18 cellular contexts compared by ENCODE assay signal in genomic region chr17:57242148-57242547, GRCh38. TPM values are rescaled to one million over a fixed set of nuclear protein-coding genes. Genes with fewer than 3 reads are reported as not detected.
DNase-seq lines count a peak whose midpoint lies in the region; ATAC-seq and TF ChIP-seq lines count a peak whose summit lies in the region.
"Had no signal": no experiment of that assay in that cellular context is flagged by ENCODE, and none has a peak within 500 bp of the region (broad histone marks: within the 10 kb centered on the region; RNA-seq: fewer than 3 reads in every experiment).

No MANE protein-coding gene starts in this region.

- H3K23ac ChIP-seq in mesenchymal stem cell (ENCODE audit: low read length in 2 of 2), result no peak overlapping the region

- no peak overlapping the region for H3K4me3 ChIP-seq in BLaER1 treated with 17β-estradiol and CSF1 and Interleukin-3, amounts not matched to agents 10 nM and 100 nM
- H3K4me3 ChIP-seq in astrocyte of the spinal cord (ENCODE audit: low read depth, low read length) (no peak overlapping the region), mesenchymal stem cell (ENCODE audit: insufficient read depth in 1 of 2, low read depth in 1 of 2, low read length in 2 of 2) (no peak overlapping the region)
- no peak overlapping the region for H3K4me3 ChIP-seq in CD8-positive, alpha-beta memory T cell (ENCODE audit: low read length)
- H3K4me3 ChIP-seq: gastroesophageal sphincter, HAP-1, thoracic aorta had no signal

- H3K9ac ChIP-seq in BLaER1 treated with 17β-estradiol and CSF1 and Interleukin-3, amounts not matched to agents 10 nM and 100 nM, result no peak overlapping the region
- H3K9ac ChIP-seq in mesenchymal stem cell (ENCODE audit: low read length), result no peak overlapping the region

- DNase-seq in astrocyte of the spinal cord (ENCODE audit: low read depth, low spot score), result peak; percentile 31
- DNase-seq in mesenchymal stem cell, result peak; percentile 33
- no peak for DNase-seq in CD8-positive, alpha-beta memory T cell
- DNase-seq in activated naive CD8-positive, alpha-beta T cell treated with anti-CD3 and anti-CD28 coated beads for 36 hours, result no peak
- no peak for DNase-seq in NCI-H2196 (lab: John Stamatoyannopoulos, UW; ENCODE audit: unreplicated experiment)
- DNase-seq: activated effector memory CD4-positive, alpha-beta T cell treated with anti-CD3 and anti-CD28 coated beads, Interleukin-2, amount 50 U/mL, for 16 hours; amygdala; NCI-H2081 treated with DMSO at 0.1 percent for 48 hours had no signal

- no peak overlapping the region for H3K4me3 Mint-ChIP-seq in CD8-positive, alpha-beta memory T cell
- no peak overlapping the region for H3K4me3 Mint-ChIP-seq in activated naive CD8-positive, alpha-beta T cell treated with anti-CD3 and anti-CD28 coated beads for 36 hours
- H3K4me3 Mint-ChIP-seq: dendritic cell treated with granulocyte-macrophage colony-stimulating factor and Interleukin-4, amounts not matched to agents 40 ng/mL and 50 ng/mL, for 4 days; nephron had no signal

- H3K9me3 Mint-ChIP-seq in CD8-positive, alpha-beta memory T cell, result no peaks in the 10 kb centered on the region
- no peaks in the 10 kb centered on the region for H3K9me3 Mint-ChIP-seq in activated naive CD8-positive, alpha-beta T cell treated with anti-CD3 and anti-CD28 coated beads for 36 hours
- H3K9me3 Mint-ChIP-seq: dendritic cell treated with granulocyte-macrophage colony-stimulating factor and Interleukin-4, amounts not matched to agents 40 ng/mL and 50 ng/mL, for 4 days; nephron had no signal

- no peaks in the 10 kb centered on the region for H3K79me1 ChIP-seq in mesenchymal stem cell (replicated peaks; ENCODE audit: low read length, poor library complexity, severe bottlenecking)

- 68% methylated on average over 7 of the region's 7 CpGs for WGBS in mesenchymal stem cell

- peaks cover 0 to 9% (median 0%) of the 10 kb centered on the region in 11 experiments; a peak in 3 of 22 replicates for H3K9me3 ChIP-seq in BLaER1 treated with 17β-estradiol and CSF1 and Interleukin-3, amounts not matched to agents 10 nM and 100 nM (replicated peaks in 1 of 11)
- H3K9me3 ChIP-seq in KOPT-K1 (ENCODE audit: insufficient read depth, low read length, poor library complexity, severe bottlenecking) (no peaks in the 10 kb centered on the region), mesenchymal stem cell (ENCODE audit: control insufficient read depth, low read length) (peaks cover 8% of the 10 kb centered on the region)
- H3K9me3 ChIP-seq in CD8-positive, alpha-beta memory T cell (ENCODE audit: low read length), result no peaks in the 10 kb centered on the region
- H3K9me3 ChIP-seq: gastroesophageal sphincter, HAP-1, thoracic aorta had no signal

- no peaks in the 10 kb centered on the region for H3K27me3 ChIP-seq in BLaER1 treated with 17β-estradiol and CSF1 and Interleukin-3, amounts not matched to agents 10 nM and 100 nM
- peaks cover 18 to 61% of the 10 kb centered on the region in 2 experiments for H3K27me3 ChIP-seq in mesenchymal stem cell (ENCODE audit: control insufficient read depth in 1 of 2, insufficient read depth in 1 of 2, low read length in 2 of 2)
- H3K27me3 ChIP-seq in CD8-positive, alpha-beta memory T cell (ENCODE audit: insufficient read depth, low read length, poor library complexity, severe bottlenecking), result peaks cover 4% of the 10 kb centered on the region

- H3K27ac ChIP-seq in BLaER1 treated with 17β-estradiol and CSF1 and Interleukin-3, amounts not matched to agents 10 nM and 100 nM, result no peak overlapping the region
- H3K27ac ChIP-seq in KOPT-K1 (ENCODE audit: low read depth, low read length, poor library complexity, severe bottlenecking) (peak overlapping the region; percentile 36), mesenchymal stem cell (ENCODE audit: low read length, poor library complexity, severe bottlenecking) (no peak overlapping the region)
- H3K27ac ChIP-seq in CD8-positive, alpha-beta memory T cell (ENCODE audit: low read depth, low read length), result no peak overlapping the region
- H3K27ac ChIP-seq: epithelial cell of prostate, gastroesophageal sphincter, thoracic aorta had no signal

- H4K20me1 ChIP-seq in BLaER1 treated with 17β-estradiol and CSF1 and Interleukin-3, amounts not matched to agents 10 nM and 100 nM, result no peaks in the 10 kb centered on the region

- H3K4me1 ChIP-seq in BLaER1 treated with 17β-estradiol and CSF1 and Interleukin-3, amounts not matched to agents 10 nM and 100 nM, result peaks cover 0 to 27% (median 22%) of the 10 kb centered on the region in 10 experiments; a peak in 15 of 20 replicates
- H3K4me1 ChIP-seq in mesenchymal stem cell (ENCODE audit: control insufficient read depth, insufficient read depth, low read depth, low read length), result peaks cover 3% of the 10 kb centered on the region
- H3K4me1 ChIP-seq in CD8-positive, alpha-beta memory T cell (ENCODE audit: insufficient read depth, low read length), result no peaks in the 10 kb centered on the region
- H3K4me1 ChIP-seq: HAP-1 had no signal

- H2BK120ac ChIP-seq in mesenchymal stem cell (ENCODE audit: low read depth, low read length), result no peak overlapping the region

- H4K8ac ChIP-seq in mesenchymal stem cell (ENCODE audit: low read length), result peak overlapping the region; percentile 43

- H2BK5ac ChIP-seq in mesenchymal stem cell (ENCODE audit: low read depth, low read length, poor library complexity, severe bottlenecking), result no peak overlapping the region

- TF ChIP-seq CTCF in astrocyte of the spinal cord (IDR thresholded peaks at IDR 0.05; ENCODE audit: low read depth, low read length), result no peak

- peaks cover 0 to 7% (median 0%) of the 10 kb centered on the region in 3 donors for H3K4me1 Mint-ChIP-seq in CD8-positive, alpha-beta memory T cell
- peaks cover 4% of the 10 kb centered on the region for H3K4me1 Mint-ChIP-seq in activated naive CD8-positive, alpha-beta T cell treated with anti-CD3 and anti-CD28 coated beads for 36 hours

- in situ Hi-C loops in astrocyte of the spinal cord (cut with HindIII; ENCODE audit: low sequenced_read_pairs), result no loop called here

- ATAC-seq in HG02981 (IDR thresholded peaks at IDR 0.05; ENCODE audit: unreplicated experiment), result no peak
- ATAC-seq: sciatic nerve had no signal

- no peak overlapping the region for H2AK5ac ChIP-seq in mesenchymal stem cell (ENCODE audit: low read length, severe bottlenecking)

- H3K27me3 Mint-ChIP-seq in CD8-positive, alpha-beta memory T cell, result peaks cover 4 to 17% of the 10 kb centered on the region in 2 donors
- peaks cover under 1% of the 10 kb centered on the region for H3K27me3 Mint-ChIP-seq in activated naive CD8-positive, alpha-beta T cell treated with anti-CD3 and anti-CD28 coated beads for 36 hours

- H3K27ac Mint-ChIP-seq in CD8-positive, alpha-beta memory T cell, result peak overlapping the region in 2 of 8 donors; percentile 40 to 83
- H3K27ac Mint-ChIP-seq in activated naive CD8-positive, alpha-beta T cell treated with anti-CD3 and anti-CD28 coated beads for 36 hours, result no peak overlapping the region
- H3K27ac Mint-ChIP-seq: dendritic cell treated with granulocyte-macrophage colony-stimulating factor and Interleukin-4, amounts not matched to agents 40 ng/mL and 50 ng/mL, for 4 days; nephron had no signal

- H3K36me3 Mint-ChIP-seq in CD8-positive, alpha-beta memory T cell, result no peaks in the 10 kb centered on the region
- H3K36me3 Mint-ChIP-seq in activated naive CD8-positive, alpha-beta T cell treated with anti-CD3 and anti-CD28 coated beads for 36 hours, result no peaks in the 10 kb centered on the region

- CTCF ChIA-PET in CD8-positive, alpha-beta memory T cell (lab: Charles Lee), result interaction anchor here (0.8 to 3.7 kb wide), 6 partner anchors 14 to 515 kb away, joined by 3 to 47 read pairs (median 4); partner anchors contain the start of gene CCDC182

- no peak overlapping the region for H3K4ac ChIP-seq in mesenchymal stem cell (ENCODE audit: low read depth in 1 of 2, low read length in 2 of 2)

- H4K91ac ChIP-seq in mesenchymal stem cell (ENCODE audit: low read length), result no peak overlapping the region

- H2BK15ac ChIP-seq in mesenchymal stem cell (ENCODE audit: low read depth, poor library complexity, severe bottlenecking), result no peak overlapping the region

- no peaks in the 10 kb centered on the region for H3K36me3 ChIP-seq in BLaER1 treated with 17β-estradiol and CSF1 and Interleukin-3, amounts not matched to agents 10 nM and 100 nM
- no peaks in the 10 kb centered on the region for H3K36me3 ChIP-seq in KOPT-K1 (ENCODE audit: insufficient read depth, low read length)
- no peaks in the 10 kb centered on the region for H3K36me3 ChIP-seq in mesenchymal stem cell (ENCODE audit: control insufficient read depth in 1 of 2, insufficient read depth in 2 of 2, low read depth in 1 of 2, low read length in 2 of 2)
- no peaks in the 10 kb centered on the region for H3K36me3 ChIP-seq in CD8-positive, alpha-beta memory T cell (ENCODE audit: insufficient read depth, low read length)
- H3K36me3 ChIP-seq: gastroesophageal sphincter, HAP-1, thoracic aorta had no signal

- H3K18ac ChIP-seq in mesenchymal stem cell (ENCODE audit: low read depth in 1 of 2, low read length in 2 of 2), result no peak overlapping the region

- no peak overlapping the region for H3K14ac ChIP-seq in mesenchymal stem cell (ENCODE audit: low read length in 2 of 2)

- no peak overlapping the region for H2BK12ac ChIP-seq in mesenchymal stem cell (ENCODE audit: low read length in 2 of 2)

- POLR2A ChIA-PET in CD8-positive, alpha-beta memory T cell (lab: Charles Lee), result interaction anchor here (1.3 kb wide), 1 partner anchor 15 kb away, joined by 10 read pairs; the partner anchor contains the start of gene MSI2

- H3K4me2 ChIP-seq in BLaER1 treated with 17β-estradiol and CSF1 and Interleukin-3, amounts not matched to agents 10 nM and 100 nM, result peak overlapping the region in 6 of 11 experiments; percentile 4 to 44 (median 29); a peak in 8 of 22 replicates
- no peak overlapping the region for H3K4me2 ChIP-seq in mesenchymal stem cell (ENCODE audit: low read length, poor library complexity, severe bottlenecking)

- no peak overlapping the region for H2AFZ ChIP-seq in mesenchymal stem cell (ENCODE audit: low read depth, low read length)

RNA-seq across cellular contexts. Expression of gene MSI2, which starts 14.2 kb away (rescaled TPM):
- polyA plus RNA-seq in mesenchymal stem cell (2013, experiment 1 of 2), result 21.7 TPM
- polyA plus RNA-seq in mesenchymal stem cell (2013, experiment 2 of 2), result 22.6 TPM
- total RNA-seq in CD8-positive, alpha-beta memory T cell, result 10 to 100 TPM; 57.1 to 58.0 TPM
- 2.3 TPM for polyA plus RNA-seq in CD8-positive, alpha-beta memory T cell
- total RNA-seq in activated naive CD8-positive, alpha-beta T cell treated with anti-CD3 and anti-CD28 coated beads for 36 hours, result 10 to 100 TPM; 48.0 to 49.4 TPM

Comparison
In these comparisons a context has a peak if more than half of its experiments do, and no peak if none do; other contexts are left out.
1. DNase-seq: peak in astrocyte of the spinal cord (single experiment) and mesenchymal stem cell (single experiment); none in CD8-positive, alpha-beta memory T cell (0 of 5), activated naive CD8-positive, alpha-beta T cell treated with anti-CD3 and anti-CD28 coated beads for 36 hours (single experiment) and NCI-H2196 (single experiment).